In genomic region chr2:43676322-43677050, GRCh38 we compare ENCODE assay signal across 8 cellular contexts. TPM values are rescaled to one million over a fixed set of nuclear protein-coding genes. Genes with fewer than 3 reads are reported as not detected.
A peak's percentile ranks its signal among the peaks of the same experiment; 100 is the strongest.
DNase-seq lines count a peak whose midpoint lies in the region; ATAC-seq and TF ChIP-seq lines count a peak whose summit lies in the region.

C1GALT1C1L (minus strand) TSS chr2:43676429; CDS start chr2:43676322, 107 bp downstream.

- TF ChIP-seq CTCF in fibroblast of villous mesenchyme (IDR thresholded peaks at IDR 0.05; ENCODE audit: insufficient read depth, low read depth, low read length) (no peak), omental fat pad (IDR thresholded peaks at IDR 0.05) (no peak)

- DNase-seq in Caki2 (ENCODE audit: low read depth) (peak; percentile 66), NCI-H1694 treated with DMSO at 0.1 percent for 48 hours (lab: John Stamatoyannopoulos, UW) (peak; percentile 61), fibroblast of villous mesenchyme (ENCODE audit: low read depth) (peak; percentile 84), omental fat pad (ENCODE audit: low spot score) (no peak), ureter (ENCODE audit: low spot score) (peak; percentile 65)
- peak; percentile 73 for DNase-seq in activated CD8-positive, alpha-beta memory T cell treated with anti-CD3 and anti-CD28 coated beads, Interleukin-2, amount 50 U/mL, for 48 hours

- in situ Hi-C loops in Caki2 (cut with HindIII; ENCODE audit: low pct_unique_long_range_greater_than_20kb, low sequenced_read_pairs): no loop called here

- ATAC-seq in omental fat pad (ENCODE audit: low FRiP score) (peak; percentile 82), GM18502 (IDR thresholded peaks at IDR 0.05; ENCODE audit: poor library complexity, unreplicated experiment) (no peak), GM18873 (IDR thresholded peaks at IDR 0.05; ENCODE audit: low FRiP score, unreplicated experiment) (no peak)

- peak within 1 kb of the TSS; percentile 67 for H3K4me3 ChIP-seq in fibroblast of villous mesenchyme (ENCODE audit: low read depth, low read length)

RNA-seq across cellular contexts. Expression of gene C1GALT1C1L, which starts in this region (rescaled TPM):
- 3.0 and 4.1 TPM in 2 replicates for total RNA-seq in Caki2 (2014; rRNA removed; shearing (Covaris generic); ENCODE audit: low replicate concordance)
- total RNA-seq in fibroblast of villous mesenchyme (0.86 and 1.3 TPM in 2 replicates), omental fat pad (1 to 10 TPM in 2 of 4 donors, under 1 TPM in 1, not detected in 1; 0.56 to 2.2 (median 1.2) TPM), ureter (0.99 TPM)

Comparison
In these comparisons a context has a peak if more than half of its experiments do, and no peak if none do; other contexts are left out.
1. Peak in DNase-seq in ureter; RNA of the gene not detected or under 1 TPM.